ENCODE assay signal across 8 cellular contexts in genomic region chr6:32175711-32176475, GRCh38. TPM values are rescaled to one million over a fixed set of nuclear protein-coding genes. Genes with fewer than 3 reads are reported as not detected.
DNase-seq lines count a peak whose midpoint lies in the region; ATAC-seq, FAIRE-seq and TF ChIP-seq lines count a peak whose summit lies in the region.

A gene with protein sequence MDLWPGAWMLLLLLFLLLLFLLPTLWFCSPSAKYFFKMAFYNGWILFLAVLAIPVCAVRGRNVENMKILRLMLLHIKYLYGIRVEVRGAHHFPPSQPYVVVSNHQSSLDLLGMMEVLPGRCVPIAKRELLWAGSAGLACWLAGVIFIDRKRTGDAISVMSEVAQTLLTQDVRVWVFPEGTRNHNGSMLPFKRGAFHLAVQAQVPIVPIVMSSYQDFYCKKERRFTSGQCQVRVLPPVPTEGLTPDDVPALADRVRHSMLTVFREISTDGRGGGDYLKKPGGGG (minus strand): TSS chr6:32176084. CDS start chr6:32171496, 4,588 bp downstream.

- ATAC-seq in GM18505 (IDR thresholded peaks at IDR 0.05; ENCODE audit: unreplicated experiment) (peak; percentile 44), HG03196 (IDR thresholded peaks at IDR 0.05; ENCODE audit: unreplicated experiment) (peak; percentile 38), GM18870 (IDR thresholded peaks at IDR 0.05; ENCODE audit: unreplicated experiment) (no peak)

- H3K36me3 ChIP-seq in small intestine (ENCODE audit: control insufficient read depth in 2 of 2, insufficient read depth in 2 of 2, low read length in 2 of 2) = peaks cover 0 to 1% of the 10 kb centered on the region in 2 donors

- H3K9me3 ChIP-seq in small intestine (ENCODE audit: control insufficient read depth, low read depth) = no peaks in the 10 kb centered on the region

- peaks cover 0 to 12% of the 10 kb centered on the region in 2 donors for H3K4me1 ChIP-seq in small intestine (ENCODE audit: control insufficient read depth in 2 of 2, insufficient read depth in 1 of 2, low read depth in 1 of 2, low read length in 1 of 2)

- DNase-seq in NCI-H446 (lab: John Stamatoyannopoulos, UW) = peak; percentile 92 to 95
- DNase-seq in activated CD4-positive, CD25-positive, alpha-beta regulatory T cell (lab: John Stamatoyannopoulos, UW) = peak; percentile 86 to 94 (median 90)
- peak; percentile 98 to 99 for DNase-seq in cardiac fibroblast (ENCODE audit: low read depth in 2 of 2)
- DNase-seq in iPS-NIHi7 (ENCODE audit: extremely low spot score) = peak; percentile 95
- DNase-seq in small intestine = peak; percentile 98

- peak within 1 kb of the TSS; percentile 95 to 98 for H3K4me3 ChIP-seq in cardiac fibroblast (replicated peaks in 1 of 2; ENCODE audit: low read depth in 2 of 2, low read length in 2 of 2)
- peak within 1 kb of the TSS; percentile 81 to 94 for H3K4me3 ChIP-seq in small intestine (ENCODE audit: low read depth in 1 of 2, low read length in 2 of 2)

- WGBS in small intestine, 3 donors = 0 to 1% (median 1%) methylated on average over 20 to 27 of the region's 27 CpGs

- no peaks in the 10 kb centered on the region for H3K27me3 ChIP-seq in small intestine (ENCODE audit: control insufficient read depth in 2 of 2, insufficient read depth in 2 of 2, low read length in 2 of 2)

- no peak for FAIRE-seq in small intestine (lab: Jason Lieb, UNC)

- peak; percentile 67 for TF ChIP-seq POLR2A in GM18505 (IDR thresholded peaks at IDR 0.05; ENCODE audit: borderline replicate concordance, extremely low read depth, insufficient read depth, insufficient read length)

- peak within 1 kb of the TSS; percentile 92 to 95 for H3K27ac ChIP-seq in small intestine (ENCODE audit: low read depth in 1 of 2, low read length in 1 of 2)

- no peak for TF ChIP-seq CTCF in cardiac fibroblast (IDR thresholded peaks at IDR 0.05; ENCODE audit: low read depth, low read length)

RNA-seq across cellular contexts. Expression of the gene that starts here (rescaled TPM):
- polyA plus RNA-seq in small intestine = 10 to 100 TPM; 41.9 to 68.4 (median 58.1) TPM
